ENCODE assay signal across 16 cellular contexts in the genomic region with DNA sequence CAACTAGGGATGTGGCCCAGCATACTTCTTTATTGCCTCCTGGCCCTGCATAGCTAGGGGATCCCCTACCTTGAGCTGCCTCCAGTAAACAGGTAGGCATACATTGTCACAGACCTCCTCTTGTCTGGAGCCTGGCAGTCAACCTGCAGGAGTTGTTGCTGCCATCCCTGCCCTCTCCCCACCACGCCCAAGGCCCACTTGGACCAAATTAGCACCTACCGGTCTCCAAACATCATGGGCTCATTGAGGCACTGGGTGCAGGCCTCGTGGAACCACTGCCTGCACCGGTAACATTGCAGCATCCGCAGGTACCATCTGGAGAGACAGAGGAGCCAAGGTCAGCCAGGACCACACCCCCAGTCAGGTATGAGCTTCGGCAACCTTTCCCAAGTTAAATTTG. TPM values are rescaled to one million over a fixed set of nuclear protein-coding genes. Genes with fewer than 3 reads are reported as not detected.
DNase-seq lines count a peak whose midpoint lies in the region; ATAC-seq and TF ChIP-seq lines count a peak whose summit lies in the region.
"Had no signal": no experiment of that assay in that cellular context is flagged by ENCODE, and none has a peak within 500 bp of the region (broad histone marks: within the 10 kb centered on the region; RNA-seq: fewer than 3 reads in every experiment).

No MANE protein-coding gene starts in this region.

- TF ChIP-seq EP300 in upper lobe of left lung (IDR thresholded peaks at IDR 0.05), result no peak

- TF ChIP-seq POLR2A in upper lobe of left lung (IDR thresholded peaks at IDR 0.05), result no peak
- no peak for TF ChIP-seq POLR2A in uterus (IDR thresholded peaks at IDR 0.05)

- no peaks in the 10 kb centered on the region for H3K9me3 ChIP-seq in upper lobe of left lung
- H3K9me3 ChIP-seq in uterus, result no peaks in the 10 kb centered on the region

- H3K9me3 Mint-ChIP-seq in activated CD4-positive, alpha-beta T cell treated with anti-CD3 and anti-CD28 coated beads, Interleukin-2, amount 10 ng/mL, durations not matched to agents 7 days and 5 days, result no peaks in the 10 kb centered on the region
- H3K9me3 Mint-ChIP-seq in CD14-positive monocyte (no peaks in the 10 kb centered on the region), osteocyte (ENCODE audit: unreplicated experiment) (no peaks in the 10 kb centered on the region)
- no peaks in the 10 kb centered on the region for H3K9me3 Mint-ChIP-seq in central memory CD8-positive, alpha-beta T cell
- H3K9me3 Mint-ChIP-seq: CD4-positive, alpha-beta memory T cell had no signal

- H3K4me1 ChIP-seq in upper lobe of left lung (peaks cover 10 to 16% (median 13%) of the 10 kb centered on the region in 4 donors), uterus (no peaks in the 10 kb centered on the region)

- no peaks in the 10 kb centered on the region for H3K27me3 Mint-ChIP-seq in activated CD4-positive, alpha-beta T cell treated with anti-CD3 and anti-CD28 coated beads, Interleukin-2, amount 10 ng/mL, durations not matched to agents 7 days and 5 days
- H3K27me3 Mint-ChIP-seq in CD14-positive monocyte (ENCODE audit: low read depth in 3 of 3) (no peaks in the 10 kb centered on the region), osteocyte (ENCODE audit: unreplicated experiment) (no peaks in the 10 kb centered on the region)
- H3K27me3 Mint-ChIP-seq in central memory CD8-positive, alpha-beta T cell, result no peaks in the 10 kb centered on the region
- H3K27me3 Mint-ChIP-seq: CD4-positive, alpha-beta memory T cell had no signal

- H3K4me3 Mint-ChIP-seq in activated CD4-positive, alpha-beta T cell treated with anti-CD3 and anti-CD28 coated beads, Interleukin-2, amount 10 ng/mL, durations not matched to agents 7 days and 5 days, result no peak overlapping the region
- no peak overlapping the region for H3K4me3 Mint-ChIP-seq in CD14-positive monocyte
- H3K4me3 Mint-ChIP-seq in central memory CD8-positive, alpha-beta T cell, result no peak overlapping the region
- no peak overlapping the region for H3K4me3 Mint-ChIP-seq in osteocyte (ENCODE audit: unreplicated experiment)
- H3K4me3 Mint-ChIP-seq: CD4-positive, alpha-beta memory T cell had no signal

- peak overlapping the region; percentile 57 for H3K27ac Mint-ChIP-seq in activated CD4-positive, alpha-beta T cell treated with anti-CD3 and anti-CD28 coated beads, Interleukin-2, amount 10 ng/mL, durations not matched to agents 7 days and 5 days
- peak overlapping the region in 5 of 7 donors; percentile 10 to 91 (median 73) for H3K27ac Mint-ChIP-seq in CD14-positive monocyte
- peak overlapping the region; percentile 26 for H3K27ac Mint-ChIP-seq in central memory CD8-positive, alpha-beta T cell (ENCODE audit: low read depth)
- peak overlapping the region; percentile 38 for H3K27ac Mint-ChIP-seq in osteocyte (ENCODE audit: unreplicated experiment)

- no peak for DNase-seq in activated CD4-positive, alpha-beta T cell treated with anti-CD3 and anti-CD28 coated beads, Interleukin-2, amount 10 ng/mL, durations not matched to agents 7 days and 5 days
- DNase-seq in activated CD4-positive, alpha-beta T cell treated with anti-CD3 and anti-CD28 coated beads for 1 hour, result no peak
- DNase-seq in CD14-positive monocyte (ENCODE audit: low spot score) (no peak), osteocyte (ENCODE audit: extremely low spot score, unreplicated experiment) (no peak), upper lobe of left lung (no peak), NCI-H526 treated with DMSO at 0.1 percent for 48 hours (lab: John Stamatoyannopoulos, UW) (no peak), uterus (no peak)
- DNase-seq in central memory CD8-positive, alpha-beta T cell (ENCODE audit: low spot score in 2 of 2), result no peak
- DNase-seq: Calu3; CD4-positive, alpha-beta memory T cell; NCI-H1105; NCI-H2081; NCI-H2171 treated with DMSO at 0.1 percent for 48 hours; NCI-H446; Right ventricle myocardium superior had no signal

- H3K4me1 Mint-ChIP-seq in activated CD4-positive, alpha-beta T cell treated with anti-CD3 and anti-CD28 coated beads, Interleukin-2, amount 10 ng/mL, durations not matched to agents 7 days and 5 days, result peaks cover 38% of the 10 kb centered on the region
- H3K4me1 Mint-ChIP-seq in CD14-positive monocyte, result peaks cover 20% of the 10 kb centered on the region
- peaks cover 15% of the 10 kb centered on the region for H3K4me1 Mint-ChIP-seq in central memory CD8-positive, alpha-beta T cell
- H3K4me1 Mint-ChIP-seq in osteocyte (ENCODE audit: unreplicated experiment), result peaks cover 19% of the 10 kb centered on the region

- H3K4me3 ChIP-seq in upper lobe of left lung (no peak overlapping the region), uterus (no peak overlapping the region)
- H3K4me3 ChIP-seq: K562 had no signal

- 93 to 98% methylated on average over 6 of the region's 6 CpGs for WGBS in upper lobe of left lung, 2 donors

- H3K27me3 ChIP-seq in upper lobe of left lung, result no peaks in the 10 kb centered on the region
- no peaks in the 10 kb centered on the region for H3K27me3 ChIP-seq in uterus

- intact Hi-C loops in CD14-positive monocyte (cut with micrococcal nuclease), result no loop called here
- intact Hi-C loops in uterus (cut with DNase I; ENCODE audit: low total_unique reads), result no loop called here

- POLR2A ChIA-PET in activated CD4-positive, alpha-beta T cell treated with anti-CD3 and anti-CD28 coated beads, Interleukin-2, amount 10 ng/mL, durations not matched to agents 7 days and 5 days (lab: Charles Lee), result no interaction called here

- no peak for TF ChIP-seq CTCF in CD14-positive monocyte (IDR thresholded peaks at IDR 0.05)
- no peak for TF ChIP-seq CTCF in osteocyte (IDR thresholded peaks at IDR 0.05)
- no peak for TF ChIP-seq CTCF in upper lobe of left lung (IDR thresholded peaks at IDR 0.05)
- TF ChIP-seq CTCF in uterus (IDR thresholded peaks at IDR 0.05), result no peak

- H3K36me3 ChIP-seq in upper lobe of left lung (peaks cover 0 to 25% (median 20%) of the 10 kb centered on the region in 4 donors), uterus (no peaks in the 10 kb centered on the region)

- ATAC-seq in central memory CD8-positive, alpha-beta T cell (replicated peaks; ENCODE audit: extremely low read depth, poor library complexity, severe bottlenecking), result no peak
- ATAC-seq in upper lobe of left lung (ENCODE audit: low FRiP score in 2 of 2), result no peak
- ATAC-seq: K562 had no signal

- H3K27ac ChIP-seq in upper lobe of left lung (no peak overlapping the region), uterus (no peak overlapping the region)

- CTCF ChIA-PET in activated CD4-positive, alpha-beta T cell treated with anti-CD3 and anti-CD28 coated beads, Interleukin-2, amount 10 ng/mL, durations not matched to agents 7 days and 5 days (lab: Charles Lee), result interaction anchor here (0.6 to 1.7 kb wide), 7 partner anchors 20 to 260 kb away, joined by 3 to 6 read pairs (median 3); no protein-coding TSS in a partner anchor

- peaks cover 78% of the 10 kb centered on the region for H3K36me3 Mint-ChIP-seq in activated CD4-positive, alpha-beta T cell treated with anti-CD3 and anti-CD28 coated beads, Interleukin-2, amount 10 ng/mL, durations not matched to agents 7 days and 5 days (ENCODE audit: low read depth)
- peaks cover 48 to 66% of the 10 kb centered on the region in 2 donors for H3K36me3 Mint-ChIP-seq in CD14-positive monocyte
- peaks cover 26% of the 10 kb centered on the region for H3K36me3 Mint-ChIP-seq in central memory CD8-positive, alpha-beta T cell (ENCODE audit: insufficient read depth)
- H3K36me3 Mint-ChIP-seq in osteocyte (ENCODE audit: unreplicated experiment), result peaks cover 41% of the 10 kb centered on the region

RNA-seq across cellular contexts. Expression of a gene that starts 10.3 kb away (rescaled TPM):
- total RNA-seq in activated CD4-positive, alpha-beta T cell treated with anti-CD3 and anti-CD28 coated beads, Interleukin-2, amount 10 ng/mL, durations not matched to agents 7 days and 5 days, result 100 to 1,000 TPM; 331 to 351 TPM
- polyA plus RNA-seq in CD14-positive monocyte, result 10 to 100 TPM; 12.6 to 12.7 TPM
- total RNA-seq in osteocyte (194 and 212 TPM in 2 replicates), upper lobe of left lung (10 to 100 TPM in 5 of 6 donors, 1 to 10 TPM in 1; 8.0 to 42.4 (median 19.2) TPM), uterus (10 to 100 TPM; 12.6 to 76.3 (median 31.8) TPM)

RNA-seq across cellular contexts. Expression of a gene that starts 23.9 kb away (rescaled TPM):
- 10 to 100 TPM; 35.3 to 50.9 TPM for total RNA-seq in activated CD4-positive, alpha-beta T cell treated with anti-CD3 and anti-CD28 coated beads, Interleukin-2, amount 10 ng/mL, durations not matched to agents 7 days and 5 days
- 10 to 100 TPM; 10.7 to 20.9 TPM for polyA plus RNA-seq in CD14-positive monocyte
- total RNA-seq in osteocyte, result 53.3 and 69.5 TPM in 2 replicates
- total RNA-seq in upper lobe of left lung, result 10 to 100 TPM; 11.4 to 56.8 (median 40.1) TPM
- total RNA-seq in uterus, result 100 to 1,000 TPM in 1 of 4 donors, 10 to 100 TPM in 3; 20.9 to 181 (median 49.0) TPM

RNA-seq across cellular contexts. Expression of a gene that starts 59.9 kb away (rescaled TPM):
- 10 to 100 TPM; 61.9 to 64.3 TPM for total RNA-seq in activated CD4-positive, alpha-beta T cell treated with anti-CD3 and anti-CD28 coated beads, Interleukin-2, amount 10 ng/mL, durations not matched to agents 7 days and 5 days
- under 1 TPM; 0.15 to 0.74 TPM for polyA plus RNA-seq in CD14-positive monocyte
- total RNA-seq in osteocyte (7.1 and 7.8 TPM in 2 replicates), upper lobe of left lung (10 to 100 TPM in 2 of 6 donors, 1 to 10 TPM in 4; 2.9 to 29.3 (median 6.6) TPM), uterus (1 to 10 TPM in 2 of 4 donors, under 1 TPM in 2; 0.51 to 8.7 (median 2.6) TPM)
